ENCODE assay signal across 8 cellular contexts in genomic region chr21:41953831-41954653, GRCh38. TPM values are rescaled to one million over a fixed set of nuclear protein-coding genes. Genes with fewer than 3 reads are reported as not detected.
A peak's percentile ranks its signal among the peaks of the same experiment; 100 is the strongest.
DNase-seq lines count a peak whose midpoint lies in the region; ATAC-seq and TF ChIP-seq lines count a peak whose summit lies in the region.

Gene C2CD2 (minus strand): TSS chr21:41954018. CDS start chr21:41953648, 370 bp downstream.

- no peaks in the 10 kb centered on the region for H3K36me3 Mint-ChIP-seq in activated CD4-positive, alpha-beta T cell treated with anti-CD3 and anti-CD28 coated beads, Interleukin-2, amount 10 ng/mL, durations not matched to agents 24 days and 14 days (ENCODE audit: low read depth)

- H3K9me3 Mint-ChIP-seq in activated CD4-positive, alpha-beta T cell treated with anti-CD3 and anti-CD28 coated beads, Interleukin-2, amount 10 ng/mL, durations not matched to agents 24 days and 14 days, result no peaks in the 10 kb centered on the region

- H3K4me1 Mint-ChIP-seq in activated CD4-positive, alpha-beta T cell treated with anti-CD3 and anti-CD28 coated beads, Interleukin-2, amount 10 ng/mL, durations not matched to agents 24 days and 14 days, result peaks cover 14% of the 10 kb centered on the region

- H3K36me3 ChIP-seq in esophagus muscularis mucosa (peaks cover 0 to 3% (median 0%) of the 10 kb centered on the region in 4 donors), mucosa of stomach (ENCODE audit: control insufficient read depth, insufficient read depth, low read length) (no peaks in the 10 kb centered on the region), thymus (ENCODE audit: control insufficient read depth, insufficient read depth) (no peaks in the 10 kb centered on the region)

- DNase-seq in CD1c-positive myeloid dendritic cell (ENCODE audit: extremely low spot score), result peak; percentile 63
- peak; percentile 66 for DNase-seq in activated CD4-positive, alpha-beta T cell treated with anti-CD3 and anti-CD28 coated beads, Interleukin-2, amount 10 ng/mL, durations not matched to agents 24 days and 14 days
- no peak for DNase-seq in esophagus muscularis mucosa (ENCODE audit: extremely low spot score)

- peaks cover 20% of the 10 kb centered on the region for H3K27me3 Mint-ChIP-seq in activated CD4-positive, alpha-beta T cell treated with anti-CD3 and anti-CD28 coated beads, Interleukin-2, amount 10 ng/mL, durations not matched to agents 24 days and 14 days

- H3K4me3 ChIP-seq in esophagus muscularis mucosa (peak within 1 kb of the TSS; percentile 74 to 93 (median 80)), mucosa of stomach (ENCODE audit: low read length) (peak within 1 kb of the TSS; percentile 65), thymus (ENCODE audit: low read length) (peak within 1 kb of the TSS; percentile 50)

- H3K27me3 ChIP-seq in esophagus muscularis mucosa (no peaks in the 10 kb centered on the region), mucosa of stomach (ENCODE audit: control insufficient read depth, insufficient read depth, low read length) (peaks cover 5% of the 10 kb centered on the region), thymus (ENCODE audit: control insufficient read depth, insufficient read depth) (peaks cover 16% of the 10 kb centered on the region)

- TF ChIP-seq POLR2A in esophagus muscularis mucosa (IDR thresholded peaks at IDR 0.05; ENCODE audit: low read depth), result no peak

- ATAC-seq in GM18909 (IDR thresholded peaks at IDR 0.05; ENCODE audit: poor library complexity, unreplicated experiment) (peak; percentile 57), GM18861 (IDR thresholded peaks at IDR 0.05; ENCODE audit: unreplicated experiment) (no peak)

- 25% methylated on average over 10 of the region's 85 CpGs for WGBS in esophagus muscularis mucosa
- 5% methylated on average over 85 of the region's 85 CpGs for WGBS in thymus

- peak within 1 kb of the TSS; percentile 64 for H3K9ac ChIP-seq in mucosa of stomach (ENCODE audit: low read length)

- TF ChIP-seq EP300 in Ishikawa (IDR thresholded peaks at IDR 0.05; ENCODE audit: borderline replicate concordance), result no peak
- TF ChIP-seq EP300 in esophagus muscularis mucosa (IDR thresholded peaks at IDR 0.05), result no peak

- no peak for TF ChIP-seq RAD21 in Ishikawa (IDR thresholded peaks at IDR 0.05; ENCODE audit: low read depth)

- no peaks in the 10 kb centered on the region for H3K9me3 ChIP-seq in esophagus muscularis mucosa
- no peaks in the 10 kb centered on the region for H3K9me3 ChIP-seq in mucosa of stomach (ENCODE audit: control insufficient read depth, low read length)
- peaks cover 1% of the 10 kb centered on the region for H3K9me3 ChIP-seq in thymus (ENCODE audit: control insufficient read depth)

- no peak for TF ChIP-seq CTCF in esophagus muscularis mucosa (IDR thresholded peaks at IDR 0.05)

- H3K4me1 ChIP-seq in esophagus muscularis mucosa (peaks cover 28 to 72% (median 57%) of the 10 kb centered on the region in 4 donors), mucosa of stomach (ENCODE audit: control insufficient read depth, insufficient read depth, low read length) (peaks cover 28% of the 10 kb centered on the region), thymus (ENCODE audit: control insufficient read depth, insufficient read depth, low read length) (peaks cover 17% of the 10 kb centered on the region)

- peak within 1 kb of the TSS; percentile 34 for H3K27ac Mint-ChIP-seq in activated CD4-positive, alpha-beta T cell treated with anti-CD3 and anti-CD28 coated beads, Interleukin-2, amount 10 ng/mL, durations not matched to agents 24 days and 14 days

- intact Hi-C loops in activated CD4-positive, alpha-beta T cell treated with anti-CD3 and anti-CD28 coated beads, Interleukin-2, amount 10 ng/mL, durations not matched to agents 24 days and 14 days (cut with micrococcal nuclease), result no loop called here
- intact Hi-C loops in esophagus muscularis mucosa (cut with DNase I), result loop anchor here (5.0 kb wide), 2 partner anchors 53 to 153 kb away; no protein-coding TSS in a partner anchor

- H3K4me3 Mint-ChIP-seq in activated CD4-positive, alpha-beta T cell treated with anti-CD3 and anti-CD28 coated beads, Interleukin-2, amount 10 ng/mL, durations not matched to agents 24 days and 14 days, result peak within 1 kb of the TSS; percentile 61

- H3K27ac ChIP-seq in esophagus muscularis mucosa (replicated peaks in 1 of 4) (peak within 1 kb of the TSS; percentile 62 to 82 (median 76)), thymus (ENCODE audit: low read depth) (peak within 1 kb of the TSS; percentile 55)

TF ChIP-seq in Ishikawa, 13 proteins besides CTCF, POLR2A, EP300 and RAD21:
- TF ChIP-seq MAX (IDR thresholded peaks at IDR 0.05) (peak; percentile 95), USF1 (IDR thresholded peaks at IDR 0.05) (peak; percentile 47; the same call in 1 of the 2 replicates), YY1 (IDR thresholded peaks at IDR 0.05; ENCODE audit: low read depth) (no peak)
TF ChIP-seq in Ishikawa: peak in this region for 2.

RNA-seq across cellular contexts. Expression of gene C2CD2, which starts in this region (rescaled TPM):
- total RNA-seq in activated CD4-positive, alpha-beta T cell treated with anti-CD3 and anti-CD28 coated beads, Interleukin-2, amount 10 ng/mL, durations not matched to agents 24 days and 14 days, result 9.3 and 10.6 TPM in 2 replicates
- 10 to 100 TPM; 11.6 to 25.3 (median 18.9) TPM for total RNA-seq in esophagus muscularis mucosa
- polyA plus RNA-seq in thymus, result 11.3 TPM
